In genomic region chr5:181173420-181174342, GRCh38 we compare ENCODE assay signal across 8 cellular contexts.
DNase-seq lines count a peak whose midpoint lies in the region; ATAC-seq and TF ChIP-seq lines count a peak whose summit lies in the region.

No MANE protein-coding gene starts in this region.

- DNase-seq in activated CD4-positive, alpha-beta T cell treated with anti-CD3 and anti-CD28 coated beads, Interleukin-2, amount 50 U/mL, for 48 hours = peak; percentile 77 to 82
- DNase-seq in foreskin melanocyte = peak; percentile 67
- DNase-seq in stimulated activated CD4-positive, alpha-beta T cell treated with anti-CD3 and anti-CD28 coated beads, TNF-alpha, amount 100 ng/mL, for 48 hours (ENCODE audit: low read depth in 3 of 3) = peak; percentile 51 to 75 (median 51)
- DNase-seq in KG1 (lab: John Stamatoyannopoulos, UW) = no peak
- no peak for DNase-seq in NOMO-1 treated with dmso at 0.1 percent for 144 hours (lab: John Stamatoyannopoulos, UW; ENCODE audit: unreplicated experiment)
- DNase-seq in NCI-H345 treated with DMSO at 0.1 percent for 48 hours (lab: John Stamatoyannopoulos, UW; ENCODE audit: unreplicated experiment) = no peak

- peak; percentile 40 for ATAC-seq in HG03442 (IDR thresholded peaks at IDR 0.05; ENCODE audit: unreplicated experiment)

- peak; percentile 21 for TF ChIP-seq POLR2A in GM19193 (IDR thresholded peaks at IDR 0.05; ENCODE audit: extremely low read depth, insufficient read depth, insufficient read length)

Comparison
In these comparisons a context has a peak if more than half of its experiments do, and no peak if none do; other contexts are left out.
1. DNase-seq: peak in activated CD4-positive, alpha-beta T cell treated with anti-CD3 and anti-CD28 coated beads, Interleukin-2, amount 50 U/mL, for 48 hours (2 of 2), foreskin melanocyte (single experiment) and stimulated activated CD4-positive, alpha-beta T cell treated with anti-CD3 and anti-CD28 coated beads, TNF-alpha, amount 100 ng/mL, for 48 hours (3 of 3); none in KG1 (single experiment), NOMO-1 treated with dmso at 0.1 percent for 144 hours (single experiment) and NCI-H345 treated with DMSO at 0.1 percent for 48 hours (single experiment).